ENCODE assay signal across 8 cellular contexts in genomic region chr12:124928095-124928911, GRCh38. TPM values are rescaled to one million over a fixed set of nuclear protein-coding genes. Genes with fewer than 3 reads are reported as not detected.
DNase-seq lines count a peak whose midpoint lies in the region; ATAC-seq, FAIRE-seq and TF ChIP-seq lines count a peak whose summit lies in the region.

No MANE protein-coding gene starts in this region.

- no peak for FAIRE-seq in frontal cortex (lab: Jason Lieb, UNC)

- DNase-seq in RWPE1 (ENCODE audit: low spot score): peak; percentile 92
- DNase-seq in ureter (ENCODE audit: low spot score): peak; percentile 74
- DNase-seq in SHP77 (lab: John Stamatoyannopoulos, UW): no peak
- DNase-seq in frontal cortex (ENCODE audit: low spot score in 2 of 2): no peak

- peak overlapping the region; percentile 98 for H3K27ac ChIP-seq in RWPE1
- H3K27ac ChIP-seq in ectodermal cell (ENCODE audit: insufficient read depth, low read depth, low read length, poor library complexity, severe bottlenecking): no peak overlapping the region

- TF ChIP-seq CTCF in RWPE1 (conservative IDR thresholded peaks at IDR 0.05; ENCODE audit: low read depth): no peak

- no peaks in the 10 kb centered on the region for H3K36me3 ChIP-seq in ectodermal cell (ENCODE audit: control insufficient read depth, insufficient read depth, low read length)

- ATAC-seq in GM18517 (IDR thresholded peaks at IDR 0.05; ENCODE audit: unreplicated experiment) (peak; percentile 47), HG02852 (IDR thresholded peaks at IDR 0.05; ENCODE audit: unreplicated experiment) (peak; percentile 58)

- H3K4me3 ChIP-seq in ectodermal cell (ENCODE audit: insufficient read depth, low read depth, low read length) (peak overlapping the region; percentile 66), mononuclear cell (ENCODE audit: low read length) (peak overlapping the region; percentile 62)

- POLR2A ChIA-PET in RWPE1 (lab: Yijun Ruan, JAX; ENCODE audit: low non-redundant PET): interaction anchor here (0.5 to 1.7 kb wide), 5 partner anchors 11 to 1636 kb away, joined by 3 to 8 read pairs (median 5); partner anchors contain the start of gene UBC

- H3K9me3 ChIP-seq in ectodermal cell (ENCODE audit: control insufficient read depth, low read length): no peaks in the 10 kb centered on the region
- no peaks in the 10 kb centered on the region for H3K9me3 ChIP-seq in mononuclear cell (ENCODE audit: low read depth, low read length)

- H3K27me3 ChIP-seq in ectodermal cell (ENCODE audit: control insufficient read depth, insufficient read depth, low read length, poor library complexity, severe bottlenecking): peaks cover 3% of the 10 kb centered on the region
- H3K27me3 ChIP-seq in mononuclear cell (ENCODE audit: insufficient read depth, low read length): no peaks in the 10 kb centered on the region

- H3K4me1 ChIP-seq in ectodermal cell (ENCODE audit: control insufficient read depth, insufficient read depth, low read length): no peaks in the 10 kb centered on the region
- peaks cover 26% of the 10 kb centered on the region for H3K4me1 ChIP-seq in mononuclear cell (ENCODE audit: insufficient read depth, low read length)

- 52 to 54% methylated on average over 35 to 36 of the region's 36 CpGs for WGBS in ectodermal cell, 2 experiments

- CTCF ChIA-PET in RWPE1 (lab: Yijun Ruan, JAX): interaction anchor here (0.7 to 1.8 kb wide), 6 partner anchors 10 to 1221 kb away, joined by 3 to 7 read pairs (median 4); no protein-coding TSS in a partner anchor

RNA-seq across cellular contexts. Expression of gene UBC, which starts 13.9 kb away (rescaled TPM):
- 683 TPM for polyA plus RNA-seq in ectodermal cell (2013, experiment 1 of 4)
- 728 TPM for polyA plus RNA-seq in ectodermal cell (2013, experiment 2 of 4)
- polyA plus RNA-seq in ectodermal cell (2013, experiment 3 of 4): 757 TPM
- 742 TPM for polyA plus RNA-seq in ectodermal cell (2013, experiment 4 of 4)
- total RNA-seq in mononuclear cell (2,055 TPM), ureter (1,015 TPM), frontal cortex (1,522 TPM)

Comparison
In these comparisons a context has a peak if more than half of its experiments do, and no peak if none do; other contexts are left out.
1. DNase-seq: peak in RWPE1 (single experiment) and ureter (single experiment); none in SHP77 (0 of 2) and frontal cortex (0 of 2).